In genomic region chr4:9134556-9134955, GRCh38 we compare ENCODE assay signal across 12 cellular contexts. TPM values are rescaled to one million over a fixed set of nuclear protein-coding genes. Genes with fewer than 3 reads are reported as not detected.
DNase-seq lines count a peak whose midpoint lies in the region; ATAC-seq, FAIRE-seq and TF ChIP-seq lines count a peak whose summit lies in the region.
"Not testable (repeated sequence)": the region's sequence is repeated elsewhere in the genome, so short reads cannot be mapped to it uniquely, and the experiment has no call there.
"Had no signal": no experiment of that assay in that cellular context is flagged by ENCODE, and none has a peak within 500 bp of the region (broad histone marks: within the 10 kb centered on the region; RNA-seq: fewer than 3 reads in every experiment).

No MANE protein-coding gene starts in this region.

- H3K4me2 ChIP-seq in K562 (ENCODE audit: insufficient read depth, low read length); parathyroid adenoma (ENCODE audit: low read length): not testable (repeated sequence)

- CTCF ChIA-PET in K562 (lab: Yijun Ruan, JAX; ENCODE audit: low intra/inter-chr PET ratio) = not testable (repeated sequence)

- not testable (repeated sequence) for H3K9me1 ChIP-seq in K562 (ENCODE audit: control insufficient read depth, insufficient read depth, low read length)

- H3K4me3 ChIP-seq in K562; right atrium auricular region; parathyroid adenoma (ENCODE audit: low read depth, low read length); tibial artery: not testable (repeated sequence)

- not testable (repeated sequence) for H3K27me3 ChIP-seq in K562 (ENCODE audit: control insufficient read depth in 2 of 2, insufficient read depth in 2 of 2, low read length in 2 of 2); right atrium auricular region; parathyroid adenoma (ENCODE audit: control insufficient read depth, insufficient read depth, low read length); tibial artery

- not testable (repeated sequence) for FAIRE-seq in K562 (lab: Jason Lieb, UNC)

- ATAC-seq in K562 = not testable (repeated sequence)

- H3K36me3 ChIP-seq in K562 (ENCODE audit: control insufficient read depth, insufficient read depth, low read length); right atrium auricular region; parathyroid adenoma (ENCODE audit: control insufficient read depth, insufficient read depth, low read length); tibial artery: not testable (repeated sequence)

- not testable (repeated sequence) for TF ChIP-seq CTCF in K562 (IDR thresholded peaks at IDR 0.05 in 2 of 3, conservative IDR thresholded peaks at IDR 0.05 in 1 of 3; ENCODE audit: insufficient read depth in 2 of 3, low read depth in 1 of 3, low read length in 3 of 3); right atrium auricular region (IDR thresholded peaks at IDR 0.05); parathyroid adenoma (IDR thresholded peaks at IDR 0.05); tibial artery (IDR thresholded peaks at IDR 0.05)

- H3K4me1 ChIP-seq in K562 (replicated peaks in 1 of 2; ENCODE audit: control insufficient read depth in 2 of 2, insufficient read depth in 2 of 2, low read length in 2 of 2); right atrium auricular region; parathyroid adenoma; tibial artery: not testable (repeated sequence)

- not testable (repeated sequence) for BruUV-seq in K562 (replicated peaks; lab: Mats Ljungman, UMichigan)

- H3K79me2 ChIP-seq in K562 (ENCODE audit: control insufficient read depth, insufficient read depth, low read length); parathyroid adenoma: not testable (repeated sequence)

- not testable (repeated sequence) for TF ChIP-seq RAD21 in K562 (CRISPR knock-in tag; conservative IDR thresholded peaks at IDR 0.05 in 1 of 2, IDR thresholded peaks at IDR 0.05 in 1 of 2)

- not testable (repeated sequence) for H3K27ac ChIP-seq in K562 (ENCODE audit: extremely low read depth, low read depth, low read length); right atrium auricular region; tibial artery
- peak overlapping the region; percentile 47 for H3K27ac ChIP-seq in parathyroid adenoma

- intact Hi-C loops in K562 (cut with micrococcal nuclease); tibial artery (cut with DNase I; ENCODE audit: low total_unique reads): not testable (repeated sequence)

- not testable (repeated sequence) for H3K9me3 ChIP-seq in K562 (replicated peaks; ENCODE audit: control insufficient read depth, insufficient read depth, low read depth, low read length); right atrium auricular region; parathyroid adenoma (ENCODE audit: control insufficient read depth, low read length); tibial artery

- not testable (repeated sequence) for TF ChIP-seq EP300 in K562 (IDR thresholded peaks at IDR 0.05; ENCODE audit: low read length)

- peak; percentile 15 for DNase-seq in COR-L47 (lab: John Stamatoyannopoulos, UW)
- DNase-seq in NCI-H128 (lab: John Stamatoyannopoulos, UW; ENCODE audit: unreplicated experiment) = peak; percentile 27
- DNase-seq in NCI-H524 treated with DMSO at 0.1 percent for 48 hours (lab: John Stamatoyannopoulos, UW) = peak; percentile 64
- not testable (repeated sequence) for DNase-seq in K562 (ENCODE audit: extremely low read depth in 1 of 4, low spot score in 3 of 4)
- DNase-seq in fibroblast of gingiva (ENCODE audit: low read depth) = peak; percentile 53
- DNase-seq in right atrium auricular region (ENCODE audit: low spot score) = peak; percentile 73
- DNase-seq in tibial artery = peak; percentile 72 to 76

- H4K20me1 ChIP-seq in K562 (replicated peaks; ENCODE audit: control insufficient read depth, insufficient read depth, low read length) = not testable (repeated sequence)

- 0% methylated on average over 12 of the region's 12 CpGs for WGBS in K562 (ENCODE audit: insufficient coverage, low coverage, missing lambda C conversion rate)

- H2AFZ ChIP-seq in K562 (ENCODE audit: low read depth, low read length); parathyroid adenoma: not testable (repeated sequence)

- in situ Hi-C loops in K562 (cut with MboI) = loop anchor here (10.0 kb wide), 1 partner anchor 200 kb away; the partner anchor contains the start of genes USP17L26 and USP17L5

- POLR2A ChIA-PET in K562 (lab: Yijun Ruan, JAX) = not testable (repeated sequence)

- TF ChIP-seq POLR2A in K562 (conservative IDR thresholded peaks at IDR 0.05) = not testable (repeated sequence)

- H3K9ac ChIP-seq in K562 (ENCODE audit: insufficient read depth in 1 of 2, low read depth in 2 of 2, low read length in 2 of 2); parathyroid adenoma: not testable (repeated sequence)

TF ChIP-seq in K562, 482 proteins besides CTCF, POLR2A, EP300 and RAD21:
- TF ChIP-seq NFIC (IDR thresholded peaks at IDR 0.05) = peak; percentile 53

RNA-seq across cellular contexts. Expression of gene FAM90A26, which starts 35.7 kb away (rescaled TPM):
- total RNA-seq in K562 (2011; cell fraction: chromatin; rRNA removed; ENCODE audit: low replicate concordance) = not detected in 2 replicates
- total RNA-seq in K562 (2011; cell fraction: nucleolus; rRNA removed) = not detected in 2 replicates
- not detected in 2 replicates for total RNA-seq in K562 (2011; cell fraction: nucleoplasm; rRNA removed)
- total RNA-seq in K562 (2014; rRNA removed) (not detected in 2 replicates), K562 (2014; rRNA removed; fragmentation: Illumina TruSeq; extraction: Trizol) (not detected in 2 replicates), K562 (2015; rRNA removed; fragmentation: Illumina TruSeq; extraction: Trizol) (not detected in 2 replicates), K562 (2021) (not detected in 2 replicates), right atrium auricular region (not detected)
- polyA plus RNA-seq in K562 (2011; rRNA removed) (not detected in 2 replicates), K562 (2014; fragmentation: Illumina TruSeq; extraction: Trizol) (not detected in 2 replicates), K562 (2014; fragmentation: Nextera tagmentation; extraction: Ambion mirVana) (not detected), K562 (2014; rRNA removed) (not detected in 2 replicates)
- polyA plus RNA-seq in K562 (2011; cell fraction: cytosol; rRNA removed) = not detected in 2 replicates
- polyA plus RNA-seq in K562 (2011; cell fraction: nucleus; rRNA removed) = not detected in 2 replicates
- polyA plus RNA-seq in K562 (2012) = not detected in 2 replicates
- not detected in 2 replicates for polyA minus RNA-seq in K562 (2011; rRNA and poly(A)+ RNA removed)
- not detected in 2 replicates for polyA minus RNA-seq in K562 (2011; cell fraction: cytosol; rRNA and poly(A)+ RNA removed)
- not detected in 2 replicates for polyA minus RNA-seq in K562 (2011; cell fraction: nucleus; rRNA and poly(A)+ RNA removed)
- total RNA-seq: activated T-helper 2 cell treated with anti-CD3 and anti-CD28 coated beads, Interferon-gamma antibody, Interleukin-2, Interleukin-4, amounts not matched to agents 10 μg/mL and 5 μg/mL and 100 μg/mL, durations not matched to agents 14 hours and 24 hours and 36 hours; natural killer cell treated with Interleukin-12 subunit alpha and Interleukin-12 subunit beta and Interleukin-15 and Interleukin-18, amount 100 ng/mL, for 72 hours; renal cortical epithelial cell; upper lobe of right lung had no signal
